ENCODE assay signal across 8 cellular contexts in genomic region chr2:38665854-38666577, GRCh38. TPM values are rescaled to one million over a fixed set of nuclear protein-coding genes. Genes with fewer than 3 reads are reported as not detected.
DNase-seq lines count a peak whose midpoint lies in the region; FAIRE-seq and TF ChIP-seq lines count a peak whose summit lies in the region.

TSS of gene GALM (plus strand) at chr2:38666114. CDS start at chr2:38666162, 48 bp downstream.

- H3K4me3 ChIP-seq in epithelial cell of esophagus (ENCODE audit: low read length) = peak within 1 kb of the TSS; percentile 59

- no peak for FAIRE-seq in H54 (lab: Jason Lieb, UNC)

- CTCF ChIA-PET in activated CD8-positive, alpha-beta memory T cell treated with anti-CD3 and anti-CD28 coated beads for 36 hours (lab: Charles Lee) = interaction anchor here (0.8 to 3.2 kb wide), 13 partner anchors 11 to 85 kb away, joined by 3 to 33 read pairs (median 3); partner anchors contain the start of genes HNRNPLL and SRSF7

- POLR2A ChIA-PET in activated CD8-positive, alpha-beta memory T cell treated with anti-CD3 and anti-CD28 coated beads for 36 hours (lab: Charles Lee) = interaction anchor here (0.7 to 5.7 kb wide), 13 partner anchors 11 to 1341 kb away, joined by 3 to 90 read pairs (median 7); partner anchors contain the start of genes HNRNPLL, PRKD3 and SRSF7

- DNase-seq in COLO829 (ENCODE audit: low spot score) = peak; percentile 68
- DNase-seq in H54 (ENCODE audit: insufficient read length, low spot score) = peak; percentile 55
- DNase-seq in NCI-H524 (lab: John Stamatoyannopoulos, UW) = peak; percentile 62 to 79
- peak; percentile 47 for DNase-seq in epithelial cell of esophagus (ENCODE audit: low read depth)
- peak; percentile 91 for DNase-seq in mesenteric fat pad (ENCODE audit: low spot score)
- DNase-seq in stimulated activated naive CD4-positive, alpha-beta T cell (lab: John Stamatoyannopoulos, UW) = peak in 5 of 6 experiments; percentile 16 to 70 (median 35)
- no peak for DNase-seq in DMS 273 treated with DMSO at 0.1 percent for 48 hours (lab: John Stamatoyannopoulos, UW)

- TF ChIP-seq CTCF in epithelial cell of esophagus (IDR thresholded peaks at IDR 0.05; ENCODE audit: insufficient read depth, low read depth, low read length, missing control alignments) = no peak

- TF ChIP-seq POLR2A in H54 (IDR thresholded peaks at IDR 0.05; ENCODE audit: low read depth, low read length) = no peak

RNA-seq across cellular contexts. Expression of gene GALM, which starts in this region (rescaled TPM):
- total RNA-seq in activated CD8-positive, alpha-beta memory T cell treated with anti-CD3 and anti-CD28 coated beads for 36 hours = 10 to 100 TPM; 94.9 to 96.9 TPM
- total RNA-seq in mesenteric fat pad = 16.3 TPM
